Comparison of ENCODE assay signal across 35 cellular contexts in genomic region chr2:147394179-147394790, GRCh38.
"Had no signal": no experiment of that assay in that cellular context is flagged by ENCODE, and none has a peak within 500 bp of the region (broad histone marks: within the 10 kb centered on the region; RNA-seq: fewer than 3 reads in every experiment).

No MANE protein-coding gene starts in this region.

- H3K4me1 ChIP-seq: ascending aorta, breast epithelium, colonic mucosa, gastroesophageal sphincter, heart right ventricle had no signal

- H3K4me3 ChIP-seq: ascending aorta, breast epithelium, cardiac muscle cell, colonic mucosa, esophagus squamous epithelium, gastroesophageal sphincter, heart right ventricle, hepatocyte had no signal

- H3K4me1 Mint-ChIP-seq: activated CD4-positive, alpha-beta T cell treated with anti-CD3 and anti-CD28 coated beads for 36 hours; activated CD4-positive, alpha-beta T cell treated with anti-CD3 and anti-CD28 coated beads, Interleukin-2, amount 10 ng/mL, durations not matched to agents 24 days and 14 days; activated CD8-positive, alpha-beta memory T cell treated with anti-CD3 and anti-CD28 coated beads, Interleukin-2, amount 10 ng/mL, durations not matched to agents 7 days and 5 days; activated naive CD4-positive, alpha-beta T cell treated with anti-CD3 and anti-CD28 coated beads, Interleukin-2, amount 10 ng/mL, durations not matched to agents 7 days and 5 days; activated naive CD8-positive, alpha-beta T cell treated with anti-CD3 and anti-CD28 coated beads, Interleukin-2, amount 10 ng/mL, durations not matched to agents 7 days and 5 days had no signal

- H3K27ac Mint-ChIP-seq: activated CD4-positive, alpha-beta memory T cell treated with anti-CD3 and anti-CD28 coated beads for 36 hours; activated CD4-positive, alpha-beta T cell treated with anti-CD3 and anti-CD28 coated beads for 36 hours; activated CD4-positive, alpha-beta T cell treated with anti-CD3 and anti-CD28 coated beads, Interleukin-2, amount 10 ng/mL, durations not matched to agents 24 days and 14 days; activated CD8-positive, alpha-beta memory T cell treated with anti-CD3 and anti-CD28 coated beads, Interleukin-2, amount 10 ng/mL, durations not matched to agents 7 days and 5 days; activated CD8-positive, alpha-beta T cell treated with anti-CD3 and anti-CD28 coated beads, Interleukin-2, amount 10 ng/mL, durations not matched to agents 7 days and 5 days; activated naive CD4-positive, alpha-beta T cell treated with anti-CD3 and anti-CD28 coated beads, Interleukin-2, amount 10 ng/mL, durations not matched to agents 7 days and 5 days; activated naive CD4-positive, alpha-beta T cell treated with anti-CD3 and anti-CD28 coated beads, Interleukin-2, amount 50 U/mL, for 72 hours; activated naive CD8-positive, alpha-beta T cell treated with anti-CD3 and anti-CD28 coated beads, Interleukin-2, amount 10 ng/mL, durations not matched to agents 7 days and 5 days; activated T-helper 1 cell treated with anti-CD3 and anti-CD28 coated beads, Interleukin-12 subunit alpha, Interleukin-12 subunit beta, Interleukin-2, Interleukin-4 antibody, amounts not matched to agents 30 ng/mL and 10 ng/mL and 1 ng/mL, durations not matched to agents 14 hours and 24 hours and 36 hours; activated T-helper 2 cell treated with anti-CD3 and anti-CD28 coated beads, Interferon-gamma antibody, Interleukin-2, Interleukin-4, amounts not matched to agents 10 μg/mL and 5 μg/mL and 100 μg/mL, durations not matched to agents 14 hours and 24 hours and 36 hours; brain; effector memory CD8-positive, alpha-beta T cell had no signal

- H3K27me3 Mint-ChIP-seq: activated CD4-positive, alpha-beta T cell treated with anti-CD3 and anti-CD28 coated beads for 36 hours; activated CD8-positive, alpha-beta memory T cell treated with anti-CD3 and anti-CD28 coated beads, Interleukin-2, amount 10 ng/mL, durations not matched to agents 7 days and 5 days; brain; effector memory CD8-positive, alpha-beta T cell had no signal

- H3K27me3 ChIP-seq: ascending aorta, breast epithelium, cardiac muscle cell, colonic mucosa, esophagus squamous epithelium, gastroesophageal sphincter, heart right ventricle, hepatocyte had no signal

- H3K9me3 Mint-ChIP-seq: activated CD4-positive, alpha-beta memory T cell treated with anti-CD3 and anti-CD28 coated beads for 36 hours; activated naive CD4-positive, alpha-beta T cell treated with anti-CD3 and anti-CD28 coated beads, Interleukin-2, amount 10 ng/mL, durations not matched to agents 7 days and 5 days; activated T-helper 2 cell treated with anti-CD3 and anti-CD28 coated beads, Interferon-gamma antibody, Interleukin-2, Interleukin-4, amounts not matched to agents 10 μg/mL and 5 μg/mL and 100 μg/mL, durations not matched to agents 14 hours and 24 hours and 36 hours had no signal

- H3K36me3 Mint-ChIP-seq: activated CD4-positive, alpha-beta memory T cell treated with anti-CD3 and anti-CD28 coated beads for 36 hours; activated CD8-positive, alpha-beta memory T cell treated with anti-CD3 and anti-CD28 coated beads, Interleukin-2, amount 10 ng/mL, durations not matched to agents 7 days and 5 days; activated naive CD4-positive, alpha-beta T cell treated with anti-CD3 and anti-CD28 coated beads, Interleukin-2, amount 50 U/mL, for 72 hours; activated naive CD8-positive, alpha-beta T cell treated with anti-CD3 and anti-CD28 coated beads, Interleukin-2, amount 10 ng/mL, durations not matched to agents 7 days and 5 days; brain had no signal

- H3K36me3 ChIP-seq: ascending aorta, breast epithelium, cardiac muscle cell, colonic mucosa, esophagus squamous epithelium, gastroesophageal sphincter, heart right ventricle had no signal

- H3K4me3 Mint-ChIP-seq: activated CD4-positive, alpha-beta memory T cell treated with anti-CD3 and anti-CD28 coated beads for 36 hours; activated CD4-positive, alpha-beta T cell treated with anti-CD3 and anti-CD28 coated beads for 36 hours; activated CD4-positive, alpha-beta T cell treated with anti-CD3 and anti-CD28 coated beads, Interleukin-2, amount 10 ng/mL, durations not matched to agents 24 days and 14 days; activated CD8-positive, alpha-beta memory T cell treated with anti-CD3 and anti-CD28 coated beads, Interleukin-2, amount 10 ng/mL, durations not matched to agents 7 days and 5 days; activated CD8-positive, alpha-beta T cell treated with anti-CD3 and anti-CD28 coated beads, Interleukin-2, amount 10 ng/mL, durations not matched to agents 7 days and 5 days; activated naive CD4-positive, alpha-beta T cell treated with anti-CD3 and anti-CD28 coated beads, Interleukin-2, amount 10 ng/mL, durations not matched to agents 7 days and 5 days; activated naive CD8-positive, alpha-beta T cell treated with anti-CD3 and anti-CD28 coated beads, Interleukin-2, amount 10 ng/mL, durations not matched to agents 7 days and 5 days; activated T-helper 1 cell treated with anti-CD3 and anti-CD28 coated beads, Interleukin-12 subunit alpha, Interleukin-12 subunit beta, Interleukin-2, Interleukin-4 antibody, amounts not matched to agents 30 ng/mL and 10 ng/mL and 1 ng/mL, durations not matched to agents 14 hours and 24 hours and 36 hours; brain; effector memory CD8-positive, alpha-beta T cell had no signal

- H3K27ac ChIP-seq: ascending aorta, breast epithelium, cardiac muscle cell, colonic mucosa, epithelial cell of prostate, esophagus squamous epithelium, gastroesophageal sphincter, heart right ventricle, hepatocyte had no signal

- DNase-seq: activated CD4-positive, alpha-beta memory T cell treated with anti-CD3 and anti-CD28 coated beads for 36 hours; activated CD4-positive, alpha-beta T cell treated with anti-CD3 and anti-CD28 coated beads for 36 hours; activated CD4-positive, alpha-beta T cell treated with anti-CD3 and anti-CD28 coated beads, Interleukin-2, amount 10 ng/mL, durations not matched to agents 24 days and 14 days; activated CD4-positive, CD25-positive, alpha-beta regulatory T cell; activated CD4-positive, CD25-positive, alpha-beta regulatory T cell treated with anti-CD3 and anti-CD28 coated beads, Interleukin-2, amount 50 U/mL, for 72 hours; activated CD8-positive, alpha-beta memory T cell treated with anti-CD3 and anti-CD28 coated beads, Interleukin-2, amount 10 ng/mL, durations not matched to agents 7 days and 5 days; activated CD8-positive, alpha-beta memory T cell treated with anti-CD3 and anti-CD28 coated beads, Interleukin-2, amount 50 U/mL, for 4 hours; activated CD8-positive, alpha-beta T cell treated with anti-CD3 and anti-CD28 coated beads, Interleukin-2, amount 10 ng/mL, durations not matched to agents 7 days and 5 days; activated effector memory CD4-positive, alpha-beta T cell treated with anti-CD3 and anti-CD28 coated beads, Interleukin-2, amount 50 U/mL, for 16 hours; activated naive CD4-positive, alpha-beta T cell; activated naive CD4-positive, alpha-beta T cell treated with anti-CD3 and anti-CD28 coated beads, Interleukin-2, amount 10 ng/mL, durations not matched to agents 7 days and 5 days; activated naive CD8-positive, alpha-beta T cell treated with anti-CD3 and anti-CD28 coated beads, Interleukin-2, amount 10 ng/mL, durations not matched to agents 7 days and 5 days; activated T-cell treated with anti-CD3 and anti-CD28 coated beads, Interleukin-2, amount 50 U/mL, for 1 hour; activated T-cell treated with anti-CD3 and anti-CD28 coated beads, Interleukin-2, amount 50 U/mL, for 48 hours; central memory CD4-positive, alpha-beta T cell; cerebellar nuclear complex; colonic mucosa; effector CD4-positive, alpha-beta T cell; effector memory CD8-positive, alpha-beta T cell; esophagus squamous epithelium; foreskin melanocyte; heart right ventricle; T-helper 2 cell had no signal

- H3K9me3 ChIP-seq: ascending aorta, breast epithelium, colonic mucosa, esophagus squamous epithelium, gastroesophageal sphincter, heart right ventricle had no signal

- FAIRE-seq: endometrium, endothelial cell of umbilical vein had no signal
